8 cellular contexts compared by ENCODE assay signal in the genomic region with DNA sequence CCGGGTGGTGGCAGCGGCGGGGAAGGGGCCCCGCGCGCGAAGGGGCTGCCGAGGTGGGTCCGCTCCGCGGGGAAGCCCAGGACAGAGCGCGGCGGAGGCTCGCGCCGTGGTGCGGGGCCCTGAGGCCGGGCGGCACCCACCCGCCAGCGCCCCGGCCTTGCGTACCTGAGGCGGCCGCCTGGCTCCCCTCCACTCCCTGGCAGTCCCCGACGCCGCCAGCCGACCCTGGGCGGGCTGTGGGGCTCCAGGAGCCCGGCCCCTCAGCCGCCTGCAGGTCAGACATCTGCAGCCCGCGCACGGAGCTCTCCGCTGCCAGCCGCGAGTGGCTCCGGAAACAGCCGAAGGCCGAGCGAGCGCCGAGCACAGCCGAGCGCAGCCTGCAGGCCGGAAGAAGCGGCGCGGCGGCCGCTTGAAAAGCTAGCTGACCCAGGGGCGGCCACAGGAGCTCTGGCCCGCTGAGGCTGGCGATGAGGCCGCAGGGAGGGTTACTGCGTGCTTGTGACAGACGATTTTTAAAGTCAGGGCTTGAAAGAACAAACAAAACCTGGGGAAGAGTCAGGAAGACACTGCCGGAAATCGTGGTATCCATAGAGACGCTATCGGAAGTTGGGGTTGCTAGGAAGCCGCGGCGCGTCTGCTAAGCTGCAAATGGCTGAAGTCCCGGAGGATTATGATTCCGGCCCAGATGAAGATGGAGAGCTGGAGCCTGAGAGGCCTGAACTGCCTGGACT. TPM values are rescaled to one million over a fixed set of nuclear protein-coding genes. Genes with fewer than 3 reads are reported as not detected.
DNase-seq lines count a peak whose midpoint lies in the region; ATAC-seq and TF ChIP-seq lines count a peak whose summit lies in the region.

Gene SAMD15 (plus strand): TSS at position 609 of the 731 bp plus-strand sequence. CDS start 40 bp downstream, at position 649.
A gene with protein sequence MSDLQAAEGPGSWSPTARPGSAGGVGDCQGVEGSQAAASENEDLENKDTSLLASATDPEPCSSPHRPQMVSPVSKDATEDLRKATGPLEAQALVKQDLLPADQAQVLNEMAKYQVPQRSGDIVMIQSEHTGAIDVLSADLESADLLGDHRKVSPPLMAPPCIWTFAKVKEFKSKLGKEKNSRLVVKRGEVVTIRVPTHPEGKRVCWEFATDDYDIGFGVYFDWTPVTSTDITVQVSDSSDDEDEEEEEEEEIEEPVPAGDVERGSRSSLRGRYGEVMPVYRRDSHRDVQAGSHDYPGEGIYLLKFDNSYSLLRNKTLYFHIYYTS (minus strand): TSS at position 324 of the 731 bp plus-strand sequence. CDS start 41 bp downstream, at position 283.

- H3K79me2 ChIP-seq in MM.1S (ENCODE audit: low read length) = peaks cover 10% of the 10 kb centered on the region; the same call in 1 of the 2 replicates
- peaks cover 33% of the 10 kb centered on the region for H3K79me2 ChIP-seq in osteoblast (ENCODE audit: insufficient read depth, low read length)

- no peaks in the 10 kb centered on the region for H3F3A ChIP-seq in MM.1S (ENCODE audit: insufficient read depth, low read length)

- H3K27me3 ChIP-seq in MM.1S (replicated peaks; ENCODE audit: insufficient read depth, low read length) (no peaks in the 10 kb centered on the region), SJSA1 (replicated peaks) (no peaks in the 10 kb centered on the region), osteoblast (ENCODE audit: insufficient read depth, low read length) (no peaks in the 10 kb centered on the region), thoracic aorta (replicated peaks; ENCODE audit: insufficient read depth) (no peaks in the 10 kb centered on the region)

- H3K27ac Mint-ChIP-seq in activated naive CD4-positive, alpha-beta T cell treated with anti-CD3 and anti-CD28 coated beads, Interleukin-2, amount 10 ng/mL, durations not matched to agents 7 days and 5 days = peak within 1 kb of the TSS; percentile 85
- peak within 1 kb of the TSS; percentile 90 for H3K27ac Mint-ChIP-seq in glutamatergic neuron (ENCODE audit: unreplicated experiment)

- no peaks in the 10 kb centered on the region for H3K9me2 ChIP-seq in MM.1S (replicated peaks; ENCODE audit: insufficient read depth, low read length)

- ATAC-seq in thoracic aorta (ENCODE audit: insufficient number of reproducible peaks, low FRiP score, low read depth) = peak; percentile 65

- H3K4me3 ChIP-seq in MM.1S (ENCODE audit: low read length) = peak within 1 kb of the TSS; percentile 79
- H3K4me3 ChIP-seq in SJSA1 = peak within 1 kb of the TSS; percentile 68
- H3K4me3 ChIP-seq in osteoblast (ENCODE audit: insufficient read depth, low read length) = peak within 1 kb of the TSS; percentile 89
- H3K4me3 ChIP-seq in thoracic aorta = peak within 1 kb of the TSS; percentile 88

- peaks cover 16% of the 10 kb centered on the region for H3K36me3 Mint-ChIP-seq in activated naive CD4-positive, alpha-beta T cell treated with anti-CD3 and anti-CD28 coated beads, Interleukin-2, amount 10 ng/mL, durations not matched to agents 7 days and 5 days
- H3K36me3 Mint-ChIP-seq in glutamatergic neuron (ENCODE audit: unreplicated experiment) = no peaks in the 10 kb centered on the region

- H3K4me2 ChIP-seq in MM.1S (ENCODE audit: low read depth, low read length) = peak within 1 kb of the TSS; percentile 86
- H3K4me2 ChIP-seq in osteoblast (ENCODE audit: insufficient read depth, low read length) = peak within 1 kb of the TSS; percentile 97

- peaks cover 38% of the 10 kb centered on the region for H3K4me1 Mint-ChIP-seq in activated naive CD4-positive, alpha-beta T cell treated with anti-CD3 and anti-CD28 coated beads, Interleukin-2, amount 10 ng/mL, durations not matched to agents 7 days and 5 days
- H3K4me1 Mint-ChIP-seq in glutamatergic neuron (ENCODE audit: low read depth, unreplicated experiment) = peaks cover 7% of the 10 kb centered on the region

- DNase-seq in GM04504 (ENCODE audit: low read depth) (peak; percentile 60), HCEC 1CT (peak; percentile 81), MM.1S (peak; percentile 70), SJSA1 (ENCODE audit: low read depth in 1 of 2, low spot score in 2 of 2) (peak; percentile 76 to 87), glutamatergic neuron (peak; percentile 93), osteoblast (ENCODE audit: insufficient read length, low spot score, missing footprints) (peak; percentile 98), thoracic aorta (ENCODE audit: low spot score) (peak; percentile 30)
- peak; percentile 89 for DNase-seq in activated naive CD4-positive, alpha-beta T cell treated with anti-CD3 and anti-CD28 coated beads, Interleukin-2, amount 10 ng/mL, durations not matched to agents 7 days and 5 days

- H4K20me1 ChIP-seq in MM.1S (ENCODE audit: insufficient read depth, low read length) = no peaks in the 10 kb centered on the region
- H4K20me1 ChIP-seq in osteoblast (ENCODE audit: insufficient read depth, low read length) = no peaks in the 10 kb centered on the region

- peak within 1 kb of the TSS; percentile 78 for H2AFZ ChIP-seq in MM.1S (ENCODE audit: low read length)
- peak within 1 kb of the TSS; percentile 100 for H2AFZ ChIP-seq in osteoblast (ENCODE audit: low read length)

- 0 out of 2 replicates have a peak, but pooled peaks cover 3% of the 10 kb centered on the region for H3K4me1 ChIP-seq in MM.1S (ENCODE audit: low read length)
- peaks cover 15% of the 10 kb centered on the region; the same call in 1 of the 2 replicates for H3K4me1 ChIP-seq in SJSA1 (replicated peaks)
- H3K4me1 ChIP-seq in osteoblast (ENCODE audit: insufficient read depth, low read length) = peaks cover 23% of the 10 kb centered on the region
- peaks cover 7 to 18% of the 10 kb centered on the region in 2 donors for H3K4me1 ChIP-seq in thoracic aorta (ENCODE audit: control insufficient read depth in 1 of 2, low read depth in 2 of 2)

- no peaks in the 10 kb centered on the region for H3K9me3 Mint-ChIP-seq in activated naive CD4-positive, alpha-beta T cell treated with anti-CD3 and anti-CD28 coated beads, Interleukin-2, amount 10 ng/mL, durations not matched to agents 7 days and 5 days
- H3K9me3 Mint-ChIP-seq in glutamatergic neuron (ENCODE audit: unreplicated experiment) = no peaks in the 10 kb centered on the region

- H3K27ac ChIP-seq in MM.1S (ENCODE audit: low read length) = peak within 1 kb of the TSS; percentile 63
- H3K27ac ChIP-seq in SJSA1 = peak within 1 kb of the TSS; percentile 59
- H3K27ac ChIP-seq in osteoblast (ENCODE audit: low read depth, low read length) = peak within 1 kb of the TSS; percentile 83
- H3K27ac ChIP-seq in thoracic aorta = peak within 1 kb of the TSS; percentile 44 to 68

- peak within 1 kb of the TSS; percentile 76 for H3K9ac ChIP-seq in MM.1S (ENCODE audit: low read length)

- no peaks in the 10 kb centered on the region for H3K36me3 ChIP-seq in MM.1S (replicated peaks; ENCODE audit: insufficient read depth, low read length)
- peaks cover 3% of the 10 kb centered on the region; the same call in 1 of the 2 replicates for H3K36me3 ChIP-seq in SJSA1
- no peaks in the 10 kb centered on the region for H3K36me3 ChIP-seq in osteoblast (ENCODE audit: insufficient read depth, low read length)
- H3K36me3 ChIP-seq in thoracic aorta = no peaks in the 10 kb centered on the region

- CTCF ChIA-PET in activated naive CD4-positive, alpha-beta T cell treated with anti-CD3 and anti-CD28 coated beads, Interleukin-2, amount 10 ng/mL, durations not matched to agents 7 days and 5 days (lab: Charles Lee) = interaction anchor here (0.5 to 1.8 kb wide), 5 partner anchors 11 to 566 kb away, joined by 3 to 7 read pairs (median 4); partner anchors contain the start of gene GSTZ1

- peaks cover 4% of the 10 kb centered on the region for H3K27me3 Mint-ChIP-seq in activated naive CD4-positive, alpha-beta T cell treated with anti-CD3 and anti-CD28 coated beads, Interleukin-2, amount 10 ng/mL, durations not matched to agents 7 days and 5 days
- H3K27me3 Mint-ChIP-seq in glutamatergic neuron (ENCODE audit: unreplicated experiment) = no peaks in the 10 kb centered on the region

- TF ChIP-seq CTCF in MM.1S (IDR thresholded peaks at IDR 0.05; ENCODE audit: low read length) (no peak), glutamatergic neuron (IDR thresholded peaks at IDR 0.05; ENCODE audit: partially characterized antibody, unreplicated experiment) (no peak), osteoblast (IDR thresholded peaks at IDR 0.05; ENCODE audit: extremely low read depth, low read depth, low read length) (peak; percentile 14), thoracic aorta (IDR thresholded peaks at IDR 0.05) (peak; percentile 33)

- H3K9me3 ChIP-seq in MM.1S (replicated peaks; ENCODE audit: insufficient read depth, low read length) = no peaks in the 10 kb centered on the region
- H3K9me3 ChIP-seq in SJSA1 (replicated peaks) = no peaks in the 10 kb centered on the region
- no peaks in the 10 kb centered on the region for H3K9me3 ChIP-seq in osteoblast (ENCODE audit: low read depth, low read length)
- no peaks in the 10 kb centered on the region for H3K9me3 ChIP-seq in thoracic aorta

- peak within 1 kb of the TSS; percentile 89 for H3K4me3 Mint-ChIP-seq in activated naive CD4-positive, alpha-beta T cell treated with anti-CD3 and anti-CD28 coated beads, Interleukin-2, amount 10 ng/mL, durations not matched to agents 7 days and 5 days
- peak within 1 kb of the TSS; percentile 92 for H3K4me3 Mint-ChIP-seq in glutamatergic neuron (ENCODE audit: unreplicated experiment)

RNA-seq across cellular contexts. Expression of gene SAMD15, which starts in this region (rescaled TPM):
- 0.19 and 0.82 TPM in 2 replicates for total RNA-seq in SJSA1 (2014; rRNA removed; shearing (Covaris generic))
- 0.47 TPM for total RNA-seq in glutamatergic neuron (ENCODE audit: unreplicated experiment)
- 4.0 and 6.2 TPM in 2 replicates for total RNA-seq in osteoblast
- under 1 TPM in 1 of 2 donors, not detected in 1; 0.14 TPM for total RNA-seq in thoracic aorta

RNA-seq across cellular contexts. Expression of the second gene that starts in this region (rescaled TPM):
- total RNA-seq in SJSA1 (2014; rRNA removed; shearing (Covaris generic)) = 6.4 and 7.6 TPM in 2 replicates
- total RNA-seq in glutamatergic neuron (ENCODE audit: unreplicated experiment) (9.8 TPM), osteoblast (13.0 and 13.8 TPM in 2 replicates), thoracic aorta (10 to 100 TPM; 10.0 to 12.0 TPM)

Comparison
In these comparisons a context has a peak if more than half of its experiments do, and no peak if none do; other contexts are left out.
1. Peak in every context shown above with its lines: DNase-seq, ATAC-seq, H3K4me3 ChIP-seq and H3K27ac ChIP-seq.
2. DNase-seq: peak in every context shown above with its lines; median percentile 98 in osteoblast; 93 in glutamatergic neuron; 89 in activated naive CD4-positive, alpha-beta T cell treated with anti-CD3 and anti-CD28 coated beads, Interleukin-2, amount 10 ng/mL, durations not matched to agents 7 days and 5 days; 82 in SJSA1; 81 in HCEC 1CT; 70 in MM.1S; 60 in GM04504; 30 in thoracic aorta.
3. CTCF ChIP-seq: peak in osteoblast (single experiment) and thoracic aorta (single experiment); none in MM.1S (single experiment) and glutamatergic neuron (single experiment).